Comparison of ENCODE assay signal across 13 cellular contexts in genomic region chr12:93407283-93407962, GRCh38. TPM values are rescaled to one million over a fixed set of nuclear protein-coding genes. Genes with fewer than 3 reads are reported as not detected.
DNase-seq lines count a peak whose midpoint lies in the region; ATAC-seq and TF ChIP-seq lines count a peak whose summit lies in the region.
"Had no signal": no experiment of that assay in that cellular context is flagged by ENCODE, and none has a peak within 500 bp of the region (broad histone marks: within the 10 kb centered on the region; RNA-seq: fewer than 3 reads in every experiment).

No MANE protein-coding gene starts in this region.

- H3K4me3 ChIP-seq in H7 (ENCODE audit: insufficient read depth, low read depth, low read length) (no peak overlapping the region), gastrocnemius medialis (no peak overlapping the region)
- H3K4me3 ChIP-seq: upper lobe of left lung had no signal

- peaks cover 37 to 48% of the 10 kb centered on the region in 2 donors for H3K4me1 ChIP-seq in gastrocnemius medialis

- no peak overlapping the region for H3K4me3 Mint-ChIP-seq in activated naive CD4-positive, alpha-beta T cell treated with anti-CD3 and anti-CD28 coated beads, Interleukin-2, amount 50 U/mL, for 24 hours
- H3K4me3 Mint-ChIP-seq in central memory CD8-positive, alpha-beta T cell: no peak overlapping the region
- H3K4me3 Mint-ChIP-seq in stimulated activated effector memory CD8-positive, alpha-beta T cell treated with anti-CD3 and anti-CD28 coated beads, Interleukin-12 subunit alpha, Interleukin-12 subunit beta, amount 100 ng/mL, for 72 hours: no peak overlapping the region

- peaks cover 12% of the 10 kb centered on the region for H3K36me3 Mint-ChIP-seq in activated naive CD4-positive, alpha-beta T cell treated with anti-CD3 and anti-CD28 coated beads, Interleukin-2, amount 50 U/mL, for 24 hours
- H3K36me3 Mint-ChIP-seq in central memory CD8-positive, alpha-beta T cell (ENCODE audit: insufficient read depth): peaks cover 51% of the 10 kb centered on the region
- H3K36me3 Mint-ChIP-seq in stimulated activated effector memory CD8-positive, alpha-beta T cell treated with anti-CD3 and anti-CD28 coated beads, Interleukin-12 subunit alpha, Interleukin-12 subunit beta, amount 100 ng/mL, for 72 hours: peaks cover 96% of the 10 kb centered on the region

- in situ Hi-C loops in gastrocnemius medialis (cut with MboI; ENCODE audit: low sequenced_read_pairs in 4 of 4): no loop called here

- H3K27me3 Mint-ChIP-seq in activated naive CD4-positive, alpha-beta T cell treated with anti-CD3 and anti-CD28 coated beads, Interleukin-2, amount 50 U/mL, for 24 hours: no peaks in the 10 kb centered on the region
- no peaks in the 10 kb centered on the region for H3K27me3 Mint-ChIP-seq in central memory CD8-positive, alpha-beta T cell

- intact Hi-C loops in gastrocnemius medialis (cut with DNase I; ENCODE audit: low total_unique reads): no loop called here

- TF ChIP-seq CTCF in gastrocnemius medialis (IDR thresholded peaks at IDR 0.05 in 4 of 5, conservative IDR thresholded peaks at IDR 0.05 in 1 of 5): no peak

- TF ChIP-seq POLR2A in gastrocnemius medialis (IDR thresholded peaks at IDR 0.05): no peak

- peak overlapping the region; percentile 47 for H3K27ac Mint-ChIP-seq in activated naive CD4-positive, alpha-beta T cell treated with anti-CD3 and anti-CD28 coated beads, Interleukin-2, amount 50 U/mL, for 24 hours
- peak overlapping the region; percentile 64 for H3K27ac Mint-ChIP-seq in central memory CD8-positive, alpha-beta T cell (ENCODE audit: low read depth)
- peak overlapping the region; percentile 36 for H3K27ac Mint-ChIP-seq in stimulated activated effector memory CD8-positive, alpha-beta T cell treated with anti-CD3 and anti-CD28 coated beads, Interleukin-12 subunit alpha, Interleukin-12 subunit beta, amount 100 ng/mL, for 72 hours

- no peaks in the 10 kb centered on the region for H3K9me3 ChIP-seq in gastrocnemius medialis
- H3K9me3 ChIP-seq: upper lobe of left lung had no signal

- peak overlapping the region in 1 of 4 donors; percentile 0 for H3K27ac ChIP-seq in gastrocnemius medialis

- no peaks in the 10 kb centered on the region for H3K9me3 Mint-ChIP-seq in activated naive CD4-positive, alpha-beta T cell treated with anti-CD3 and anti-CD28 coated beads, Interleukin-2, amount 50 U/mL, for 24 hours
- no peaks in the 10 kb centered on the region for H3K9me3 Mint-ChIP-seq in central memory CD8-positive, alpha-beta T cell
- no peaks in the 10 kb centered on the region for H3K9me3 Mint-ChIP-seq in stimulated activated effector memory CD8-positive, alpha-beta T cell treated with anti-CD3 and anti-CD28 coated beads, Interleukin-12 subunit alpha, Interleukin-12 subunit beta, amount 100 ng/mL, for 72 hours

- H3K4me1 Mint-ChIP-seq in activated naive CD4-positive, alpha-beta T cell treated with anti-CD3 and anti-CD28 coated beads, Interleukin-2, amount 50 U/mL, for 24 hours: peaks cover 54% of the 10 kb centered on the region
- H3K4me1 Mint-ChIP-seq in central memory CD8-positive, alpha-beta T cell: peaks cover 14% of the 10 kb centered on the region
- peaks cover 35% of the 10 kb centered on the region for H3K4me1 Mint-ChIP-seq in stimulated activated effector memory CD8-positive, alpha-beta T cell treated with anti-CD3 and anti-CD28 coated beads, Interleukin-12 subunit alpha, Interleukin-12 subunit beta, amount 100 ng/mL, for 72 hours

- no peaks in the 10 kb centered on the region for H3K27me3 ChIP-seq in H7 (ENCODE audit: control insufficient read depth, insufficient read depth, low read length)
- H3K27me3 ChIP-seq in gastrocnemius medialis: no peaks in the 10 kb centered on the region
- H3K27me3 ChIP-seq: upper lobe of left lung had no signal

- no peak for ATAC-seq in central memory CD8-positive, alpha-beta T cell (replicated peaks; ENCODE audit: extremely low read depth, poor library complexity, severe bottlenecking)
- ATAC-seq in stimulated activated effector memory CD8-positive, alpha-beta T cell treated with anti-CD3 and anti-CD28 coated beads, Interleukin-12 subunit alpha, Interleukin-12 subunit beta, amount 100 ng/mL, for 72 hours: peak; percentile 12
- ATAC-seq in gastrocnemius medialis (no peak), GM18498 (IDR thresholded peaks at IDR 0.05; ENCODE audit: unreplicated experiment) (no peak)
- ATAC-seq: PC-3 had no signal

- H3K36me3 ChIP-seq in H7 (replicated peaks; ENCODE audit: control insufficient read depth, insufficient read depth, low read length) (peaks cover 5% of the 10 kb centered on the region), gastrocnemius medialis (peaks cover 0 to 1% of the 10 kb centered on the region in 2 donors)

- DNase-seq in activated naive CD4-positive, alpha-beta T cell treated with Interleukin-2 at 50 U/mL for 16 hours: no peak
- DNase-seq in NCI-H69 (lab: John Stamatoyannopoulos, UW) (peak; percentile 42), H7 (no peak), gastrocnemius medialis (no peak)
- DNase-seq in central memory CD8-positive, alpha-beta T cell (ENCODE audit: low spot score in 2 of 2): no peak
- DNase-seq in stimulated activated effector memory CD8-positive, alpha-beta T cell treated with anti-CD3 and anti-CD28 coated beads, Interleukin-12 subunit alpha, Interleukin-12 subunit beta, amount 100 ng/mL, for 72 hours (ENCODE audit: low spot score in 2 of 2): no peak
- DNase-seq: activated CD4-positive, CD25-positive, alpha-beta regulatory T cell; IMR-90; NCI-H1092; PC-3; upper lobe of left lung had no signal

RNA-seq across cellular contexts. Expression of gene NUDT4, which starts 29.7 kb away (rescaled TPM):
- 60.0 and 73.2 TPM in 2 replicates for total RNA-seq in H7 (2014; rRNA removed; shearing (Covaris generic))
- total RNA-seq in gastrocnemius medialis: 100 to 1,000 TPM in 1 of 4 donors, 10 to 100 TPM in 3; 26.8 to 299 (median 51.1) TPM

RNA-seq across cellular contexts. Expression of gene UBE2N, which starts 34.3 kb away (rescaled TPM):
- total RNA-seq in H7 (2014; rRNA removed; shearing (Covaris generic)): 324 and 342 TPM in 2 replicates
- total RNA-seq in gastrocnemius medialis: 10 to 100 TPM; 26.5 to 46.8 (median 30.5) TPM

RNA-seq across cellular contexts. Expression of gene MRPL42, which starts 59.9 kb away (rescaled TPM):
- 117 and 154 TPM in 2 replicates for total RNA-seq in H7 (2014; rRNA removed; shearing (Covaris generic))
- 10 to 100 TPM; 14.0 to 44.6 (median 34.8) TPM for total RNA-seq in gastrocnemius medialis
